Comparison of ENCODE assay signal across 17 cellular contexts in genomic region chr17:7555320-7555948, GRCh38. TPM values are rescaled to one million over a fixed set of nuclear protein-coding genes. Genes with fewer than 3 reads are reported as not detected.
A peak's percentile ranks its signal among the peaks of the same experiment; 100 is the strongest.
DNase-seq lines count a peak whose midpoint lies in the region; ATAC-seq and TF ChIP-seq lines count a peak whose summit lies in the region.
"Had no signal": no experiment of that assay in that cellular context is flagged by ENCODE, and none has a peak within 500 bp of the region (broad histone marks: within the 10 kb centered on the region; RNA-seq: fewer than 3 reads in every experiment).

No MANE protein-coding gene starts in this region.

- H3K4me2 ChIP-seq in SK-N-SH (no peak overlapping the region), hepatocyte (no peak overlapping the region)

- H3K9me3 Mint-ChIP-seq in endothelial cell (ENCODE audit: unreplicated experiment): no peaks in the 10 kb centered on the region
- no peaks in the 10 kb centered on the region for H3K9me3 Mint-ChIP-seq in osteocyte (ENCODE audit: unreplicated experiment)

- peak; percentile 32; the same call in 1 of the 2 replicates for TF ChIP-seq CTCF in SK-N-SH (IDR thresholded peaks at IDR 0.05)
- no peak for TF ChIP-seq CTCF in endothelial cell (IDR thresholded peaks at IDR 0.05; ENCODE audit: unreplicated experiment)
- TF ChIP-seq CTCF in osteocyte (IDR thresholded peaks at IDR 0.05): peak; percentile 15
- TF ChIP-seq CTCF in hepatocyte (IDR thresholded peaks at IDR 0.05; ENCODE audit: poor library complexity): no peak

- H3K9me3 ChIP-seq in SK-N-SH (no peaks in the 10 kb centered on the region), hepatocyte (ENCODE audit: low read depth) (no peaks in the 10 kb centered on the region)
- H3K9me3 ChIP-seq: gastrocnemius medialis, neutrophil had no signal

- H3K4me1 Mint-ChIP-seq in endothelial cell (ENCODE audit: unreplicated experiment): peaks cover 31% of the 10 kb centered on the region
- H3K4me1 Mint-ChIP-seq in osteocyte (ENCODE audit: unreplicated experiment): peaks cover 20% of the 10 kb centered on the region

- H3K9ac ChIP-seq in SK-N-SH: no peak overlapping the region

- H3F3A ChIP-seq in SK-N-SH (replicated peaks; ENCODE audit: insufficient read depth): no peaks in the 10 kb centered on the region

- H3K4me3 ChIP-seq in SK-N-SH (ENCODE audit: low read depth in 2 of 2, low read length in 1 of 2): no peak overlapping the region
- H3K4me3 ChIP-seq in hepatocyte: no peak overlapping the region
- H3K4me3 ChIP-seq: gastrocnemius medialis, skin epidermis had no signal

- no peak overlapping the region for H2AFZ ChIP-seq in SK-N-SH (ENCODE audit: low read depth)
- no peak overlapping the region for H2AFZ ChIP-seq in hepatocyte

- POLR2A ChIA-PET in SK-N-SH (lab: Yijun Ruan, JAX): no interaction called here

- no peak for TF ChIP-seq EP300 in SK-N-SH (IDR thresholded peaks at IDR 0.05; ENCODE audit: borderline replicate concordance in 1 of 2, low read depth in 1 of 2, low read length in 1 of 2)

- H4K20me1 ChIP-seq in SK-N-SH (ENCODE audit: insufficient read depth): no peaks in the 10 kb centered on the region
- H4K20me1 ChIP-seq in hepatocyte (ENCODE audit: insufficient read depth, poor library complexity, severe bottlenecking): no peaks in the 10 kb centered on the region

- H3K27ac Mint-ChIP-seq in endothelial cell (ENCODE audit: unreplicated experiment) (peak overlapping the region; percentile 48), osteocyte (ENCODE audit: unreplicated experiment) (no peak overlapping the region)

- peaks cover 0 to 4% of the 10 kb centered on the region in 2 experiments for H3K36me3 ChIP-seq in SK-N-SH (replicated peaks in 1 of 2; ENCODE audit: control insufficient read depth in 1 of 2, insufficient read depth in 2 of 2, low read length in 1 of 2)
- no peaks in the 10 kb centered on the region for H3K36me3 ChIP-seq in hepatocyte (replicated peaks; ENCODE audit: insufficient read depth, low read depth)
- H3K36me3 ChIP-seq: gastrocnemius medialis had no signal

- peak overlapping the region; percentile 47 for H3K4me3 Mint-ChIP-seq in endothelial cell (ENCODE audit: unreplicated experiment)
- H3K4me3 Mint-ChIP-seq in osteocyte (ENCODE audit: unreplicated experiment): no peak overlapping the region

- ATAC-seq in SK-N-SH treated with all-trans-retinoic acid at 6 μM for 48 hours: no peak
- ATAC-seq: gastrocnemius medialis, left cardiac atrium had no signal

- peaks cover 3% of the 10 kb centered on the region for H3K36me3 Mint-ChIP-seq in endothelial cell (ENCODE audit: low read depth, unreplicated experiment)
- no peaks in the 10 kb centered on the region for H3K36me3 Mint-ChIP-seq in osteocyte (ENCODE audit: unreplicated experiment)

- no peak for TF ChIP-seq RAD21 in SK-N-SH (IDR thresholded peaks at IDR 0.05; ENCODE audit: low read length)

- H3K4me1 ChIP-seq in SK-N-SH (ENCODE audit: control insufficient read depth in 1 of 2, insufficient read depth in 2 of 2, low read depth in 1 of 2, low read length in 1 of 2) (peaks cover 9 to 33% of the 10 kb centered on the region in 2 experiments; a peak in 3 of 4 replicates), hepatocyte (ENCODE audit: insufficient read depth) (peaks cover 35% of the 10 kb centered on the region)

- peaks cover 10% of the 10 kb centered on the region for H3K27me3 Mint-ChIP-seq in endothelial cell (ENCODE audit: unreplicated experiment)
- H3K27me3 Mint-ChIP-seq in osteocyte (ENCODE audit: unreplicated experiment): no peaks in the 10 kb centered on the region

- no peaks in the 10 kb centered on the region for H3K79me2 ChIP-seq in SK-N-SH (ENCODE audit: insufficient read depth)
- H3K79me2 ChIP-seq in hepatocyte: no peaks in the 10 kb centered on the region

- CTCF ChIA-PET in SK-N-SH (lab: Yijun Ruan, JAX): interaction anchor here (1.0 to 10.7 kb wide), 2 partner anchors 44 to 118 kb away, joined by 3 to 236 read pairs; no protein-coding TSS in a partner anchor

- DNase-seq in SK-N-SH (no peak), NAMALWA (ENCODE audit: low spot score) (peak; percentile 13), endothelial cell (ENCODE audit: low spot score) (no peak), osteocyte (ENCODE audit: extremely low spot score, unreplicated experiment) (no peak), hepatocyte (ENCODE audit: low spot score) (no peak), SHP77 treated with DMSO at 0.1 percent for 48 hours (lab: John Stamatoyannopoulos, UW) (no peak), NCI-H2107 (lab: John Stamatoyannopoulos, UW) (no peak)
- DNase-seq: amniotic stem cell, DMS53, gastrocnemius medialis, left cardiac atrium, NCI-H446 had no signal

- H3K9me2 ChIP-seq in SK-N-SH (no peaks in the 10 kb centered on the region), hepatocyte (replicated peaks; ENCODE audit: insufficient read depth) (no peaks in the 10 kb centered on the region)

- H3K27ac ChIP-seq in SK-N-SH (ENCODE audit: low read depth in 2 of 2, low read length in 1 of 2): no peak overlapping the region
- H3K27ac ChIP-seq in hepatocyte: no peak overlapping the region
- H3K27ac ChIP-seq: gastrocnemius medialis, neutrophil had no signal

- no peaks in the 10 kb centered on the region for H3K27me3 ChIP-seq in SK-N-SH (ENCODE audit: insufficient read depth)
- no peaks in the 10 kb centered on the region for H3K27me3 ChIP-seq in hepatocyte
- H3K27me3 ChIP-seq: gastrocnemius medialis had no signal

- WGBS in SK-N-SH (ENCODE audit: low lambda C conversion rate): 75% methylated on average over 10 of the region's 10 CpGs
- 74% methylated on average over 10 of the region's 10 CpGs for WGBS in hepatocyte (ENCODE audit: low lambda C conversion rate, missing lambda C conversion rate)

TF ChIP-seq in SK-N-SH, 30 proteins besides CTCF, POLR2A, EP300 and RAD21:
- TF ChIP-seq USF1 (IDR thresholded peaks at IDR 0.05; ENCODE audit: borderline replicate concordance, low read depth) (no peak), GABPA (IDR thresholded peaks at IDR 0.05; ENCODE audit: low read depth) (no peak), YY1 (IDR thresholded peaks at IDR 0.05; ENCODE audit: low read depth) (no peak), TAF1 (IDR thresholded peaks at IDR 0.05; ENCODE audit: borderline replicate concordance, low read depth, low read length) (no peak), EZH2phosphoT487 (IDR thresholded peaks at IDR 0.05; ENCODE audit: borderline replicate concordance, low read depth) (no peak)

TF ChIP-seq in SK-N-SH treated with all-trans-retinoic acid at 6 μM for 48 hours, 23 proteins besides CTCF, POLR2A, EP300 and RAD21 (continues in another document):
- TF ChIP-seq TSHZ2 (CRISPR knock-in tag; IDR thresholded peaks at IDR 0.05): no peak

RNA-seq across cellular contexts. Expression of gene TNFSF13, which starts 3.1 kb away (rescaled TPM):
- polyA plus RNA-seq in SK-N-SH (2012; rRNA removed) (1.0 and 2.1 TPM in 2 replicates), hepatocyte (2.4 and 5.4 TPM in 2 replicates)
- 1.4 TPM in 2 replicates for polyA plus RNA-seq in SK-N-SH (2012; cell fraction: cytosol; rRNA removed)
- polyA plus RNA-seq in SK-N-SH (2012; cell fraction: nucleus; rRNA removed): 2.0 and 2.6 TPM in 2 replicates
- total RNA-seq in endothelial cell (ENCODE audit: unreplicated experiment) (5.6 TPM), osteocyte (1.3 and 1.5 TPM in 2 replicates), hepatocyte (0.90 and 11.0 TPM in 2 replicates)
- total RNA-seq: H4 had no signal

RNA-seq across cellular contexts. Expression of gene SENP3, which starts 6.3 kb away (rescaled TPM):
- polyA plus RNA-seq in SK-N-SH (2012; rRNA removed) (80.8 and 103 TPM in 2 replicates), hepatocyte (33.7 and 35.4 TPM in 2 replicates)
- 69.1 and 90.7 TPM in 2 replicates for polyA plus RNA-seq in SK-N-SH (2012; cell fraction: cytosol; rRNA removed)
- polyA plus RNA-seq in SK-N-SH (2012; cell fraction: nucleus; rRNA removed): 84.6 and 106 TPM in 2 replicates
- total RNA-seq in endothelial cell (ENCODE audit: unreplicated experiment) (57.8 TPM), osteocyte (52.5 and 53.7 TPM in 2 replicates), hepatocyte (61.1 and 71.2 TPM in 2 replicates)

RNA-seq across cellular contexts. Expression of gene TNFSF12, which starts 6.6 kb away (rescaled TPM):
- polyA plus RNA-seq in SK-N-SH (2012; rRNA removed) (31.1 and 47.6 TPM in 2 replicates), hepatocyte (8.0 and 11.3 TPM in 2 replicates)
- 28.9 and 37.1 TPM in 2 replicates for polyA plus RNA-seq in SK-N-SH (2012; cell fraction: cytosol; rRNA removed)
- polyA plus RNA-seq in SK-N-SH (2012; cell fraction: nucleus; rRNA removed): 13.2 and 15.5 TPM in 2 replicates
- total RNA-seq in endothelial cell (ENCODE audit: unreplicated experiment) (16.3 TPM), osteocyte (14.6 and 15.0 TPM in 2 replicates), hepatocyte (4.5 and 7.3 TPM in 2 replicates)
- total RNA-seq: HT-29 had no signal

RNA-seq across cellular contexts. Expression of gene CD68, which starts 24.0 kb away (rescaled TPM):
- polyA plus RNA-seq in SK-N-SH (2012; rRNA removed) (34.6 and 62.4 TPM in 2 replicates), hepatocyte (80.4 and 82.6 TPM in 2 replicates)
- polyA plus RNA-seq in SK-N-SH (2012; cell fraction: cytosol; rRNA removed): 22.0 and 35.5 TPM in 2 replicates
- 2.4 and 3.1 TPM in 2 replicates for polyA plus RNA-seq in SK-N-SH (2012; cell fraction: nucleus; rRNA removed)
- total RNA-seq in endothelial cell (ENCODE audit: unreplicated experiment) (1.6 TPM), osteocyte (1.1 TPM in 2 replicates), hepatocyte (64.0 and 75.5 TPM in 2 replicates)

RNA-seq across cellular contexts. Expression of gene MPDU1, which starts 28.2 kb away (rescaled TPM):
- polyA plus RNA-seq in SK-N-SH (2012; rRNA removed) (126 and 142 TPM in 2 replicates), hepatocyte (109 and 113 TPM in 2 replicates)
- polyA plus RNA-seq in SK-N-SH (2012; cell fraction: cytosol; rRNA removed): 85.1 and 108 TPM in 2 replicates
- 114 and 134 TPM in 2 replicates for polyA plus RNA-seq in SK-N-SH (2012; cell fraction: nucleus; rRNA removed)
- total RNA-seq in endothelial cell (ENCODE audit: unreplicated experiment) (51.8 TPM), osteocyte (34.2 and 42.2 TPM in 2 replicates), hepatocyte (201 and 234 TPM in 2 replicates)

Comparison
In these comparisons a context has a peak if more than half of its experiments do, and no peak if none do; other contexts are left out.
1. CTCF ChIP-seq: peak in SK-N-SH (single experiment) and osteocyte (single experiment); none in endothelial cell (single experiment) and hepatocyte (single experiment).